In genomic region chr15:60721232-60721576, GRCh38 we compare ENCODE assay signal across 14 cellular contexts.
DNase-seq lines count a peak whose midpoint lies in the region; ATAC-seq, FAIRE-seq and TF ChIP-seq lines count a peak whose summit lies in the region.
"Had no signal": no experiment of that assay in that cellular context is flagged by ENCODE, and none has a peak within 500 bp of the region (broad histone marks: within the 10 kb centered on the region; RNA-seq: fewer than 3 reads in every experiment).

No MANE protein-coding gene starts in this region.

- FAIRE-seq in kidney (lab: Jason Lieb, UNC), result no peak
- FAIRE-seq: A204.1, H1 had no signal

- peak overlapping the region; percentile 95 for H3K27ac Mint-ChIP-seq in activated CD4-positive, alpha-beta T cell treated with anti-CD3 and anti-CD28 coated beads for 36 hours
- peak overlapping the region; percentile 73 for H3K27ac Mint-ChIP-seq in activated CD4-positive, alpha-beta memory T cell treated with anti-CD3 and anti-CD28 coated beads, Interleukin-2, amount 10 ng/mL, durations not matched to agents 7 days and 5 days
- peak overlapping the region; percentile 56 to 89 (median 84) for H3K27ac Mint-ChIP-seq in naive thymus-derived CD8-positive, alpha-beta T cell

- DNase-seq in activated CD4-positive, alpha-beta T cell treated with anti-CD3 and anti-CD28 coated beads for 36 hours, result no peak
- no peak for DNase-seq in activated CD4-positive, alpha-beta T cell treated with anti-CD3 and anti-CD28 coated beads for 48 hours
- DNase-seq in activated CD4-positive, alpha-beta memory T cell treated with anti-CD3 and anti-CD28 coated beads, Interleukin-2, amount 10 ng/mL, durations not matched to agents 7 days and 5 days, result no peak
- DNase-seq in naive thymus-derived CD8-positive, alpha-beta T cell, result peak in 1 of 10 donors; percentile 9
- DNase-seq in dorsolateral prefrontal cortex (no peak), kidney (no peak), cardiac septum (ENCODE audit: low spot score) (no peak)
- DNase-seq: amygdala, DND-41, lower lobe of right lung, ovary had no signal

- H3K4me3 Mint-ChIP-seq in activated CD4-positive, alpha-beta T cell treated with anti-CD3 and anti-CD28 coated beads for 36 hours, result peak overlapping the region; percentile 43
- peak overlapping the region; percentile 12 for H3K4me3 Mint-ChIP-seq in activated CD4-positive, alpha-beta memory T cell treated with anti-CD3 and anti-CD28 coated beads, Interleukin-2, amount 10 ng/mL, durations not matched to agents 7 days and 5 days
- peak overlapping the region; percentile 72 to 86 (median 79) for H3K4me3 Mint-ChIP-seq in naive thymus-derived CD8-positive, alpha-beta T cell

- H3K36me3 ChIP-seq in kidney (ENCODE audit: control insufficient read depth in 1 of 2, insufficient read depth in 2 of 2, low read length in 2 of 2), result no peaks in the 10 kb centered on the region
- H3K36me3 ChIP-seq: lower lobe of right lung, ovary had no signal

- no peaks in the 10 kb centered on the region for H3K9me3 Mint-ChIP-seq in activated CD4-positive, alpha-beta T cell treated with anti-CD3 and anti-CD28 coated beads for 36 hours (ENCODE audit: low read depth)
- no peaks in the 10 kb centered on the region for H3K9me3 Mint-ChIP-seq in activated CD4-positive, alpha-beta memory T cell treated with anti-CD3 and anti-CD28 coated beads, Interleukin-2, amount 10 ng/mL, durations not matched to agents 7 days and 5 days
- H3K9me3 Mint-ChIP-seq in naive thymus-derived CD8-positive, alpha-beta T cell, result no peaks in the 10 kb centered on the region

- H3K4me1 Mint-ChIP-seq in activated CD4-positive, alpha-beta T cell treated with anti-CD3 and anti-CD28 coated beads for 36 hours, result peaks cover 61% of the 10 kb centered on the region
- H3K4me1 Mint-ChIP-seq in activated CD4-positive, alpha-beta memory T cell treated with anti-CD3 and anti-CD28 coated beads, Interleukin-2, amount 10 ng/mL, durations not matched to agents 7 days and 5 days, result peaks cover 43% of the 10 kb centered on the region
- H3K4me1 Mint-ChIP-seq in naive thymus-derived CD8-positive, alpha-beta T cell, result peaks cover 19 to 46% (median 40%) of the 10 kb centered on the region in 4 donors

- intact Hi-C loops in activated CD4-positive, alpha-beta T cell treated with anti-CD3 and anti-CD28 coated beads for 36 hours (cut with DNase I, micrococcal nuclease), result loop anchor here (1.0 to 5.0 kb wide), 20 partner anchors 9 to 332 kb away; no protein-coding TSS in a partner anchor
- intact Hi-C loops in dorsolateral prefrontal cortex (cut with DNase I), result no loop called here
- intact Hi-C loops in kidney (cut with DNase I), result no loop called here
- intact Hi-C loops in cardiac septum (cut with DNase I), result no loop called here

- H3K27me3 ChIP-seq in dorsolateral prefrontal cortex, result no peaks in the 10 kb centered on the region
- H3K27me3 ChIP-seq: ovary had no signal

- CTCF ChIA-PET in activated CD4-positive, alpha-beta T cell treated with anti-CD3 and anti-CD28 coated beads for 36 hours (lab: Charles Lee), result interaction anchor here (0.6 to 2.8 kb wide), 21 partner anchors 9 to 954 kb away, joined by 3 to 15 read pairs (median 4); no protein-coding TSS in a partner anchor
- CTCF ChIA-PET in activated CD4-positive, alpha-beta memory T cell treated with anti-CD3 and anti-CD28 coated beads, Interleukin-2, amount 10 ng/mL, durations not matched to agents 7 days and 5 days (lab: Charles Lee), result interaction anchor here (0.8 to 2.6 kb wide), 6 partner anchors 21 to 211 kb away, joined by 3 to 7 read pairs (median 4); no protein-coding TSS in a partner anchor

- no peak overlapping the region for H3K9ac ChIP-seq in kidney (ENCODE audit: low read length in 2 of 2)

- H3K4me3 ChIP-seq in dorsolateral prefrontal cortex, result no peak overlapping the region
- H3K4me3 ChIP-seq in kidney (ENCODE audit: low read length in 2 of 2), result no peak overlapping the region
- H3K4me3 ChIP-seq: lower lobe of right lung, ovary had no signal

- H3K27ac ChIP-seq in dorsolateral prefrontal cortex (no peak overlapping the region), kidney (ENCODE audit: low read depth in 2 of 2, low read length in 2 of 2) (no peak overlapping the region)
- H3K27ac ChIP-seq: lower lobe of right lung, ovary had no signal

- no peak for ATAC-seq in activated CD4-positive, alpha-beta T cell treated with anti-CD3 and anti-CD28 coated beads for 36 hours
- peak; percentile 17 for ATAC-seq in HG02588 (IDR thresholded peaks at IDR 0.05; ENCODE audit: unreplicated experiment)
- ATAC-seq in naive thymus-derived CD8-positive, alpha-beta T cell, result peak; percentile 39 to 58

- no peak for TF ChIP-seq CTCF in dorsolateral prefrontal cortex (IDR thresholded peaks at IDR 0.05 in 54 of 56, conservative IDR thresholded peaks at IDR 0.05 in 2 of 56; ENCODE audit: low read depth in 1 of 56, partially characterized antibody in 56 of 56)
- no peak for TF ChIP-seq CTCF in kidney (IDR thresholded peaks at IDR 0.05; ENCODE audit: borderline replicate concordance, extremely low read depth, insufficient read depth)

- H3K36me3 Mint-ChIP-seq in activated CD4-positive, alpha-beta T cell treated with anti-CD3 and anti-CD28 coated beads for 36 hours (ENCODE audit: low read depth), result peaks cover 4% of the 10 kb centered on the region
- H3K36me3 Mint-ChIP-seq in activated CD4-positive, alpha-beta memory T cell treated with anti-CD3 and anti-CD28 coated beads, Interleukin-2, amount 10 ng/mL, durations not matched to agents 7 days and 5 days (ENCODE audit: low read depth), result peaks cover 4% of the 10 kb centered on the region
- H3K36me3 Mint-ChIP-seq in naive thymus-derived CD8-positive, alpha-beta T cell, result peaks cover 0 to 1% (median 0%) of the 10 kb centered on the region in 3 donors

- POLR2A ChIA-PET in activated CD4-positive, alpha-beta T cell treated with anti-CD3 and anti-CD28 coated beads for 36 hours (lab: Charles Lee), result interaction anchor here (0.7 to 2.2 kb wide), 8 partner anchors 16 to 141 kb away, joined by 3 to 11 read pairs (median 6); no protein-coding TSS in a partner anchor
- POLR2A ChIA-PET in activated CD4-positive, alpha-beta memory T cell treated with anti-CD3 and anti-CD28 coated beads, Interleukin-2, amount 10 ng/mL, durations not matched to agents 7 days and 5 days (lab: Charles Lee), result interaction anchor here (0.7 to 3.7 kb wide), 10 partner anchors 11 to 244 kb away, joined by 3 to 40 read pairs (median 4); partner anchors contain the start of gene ICE2
- POLR2A ChIA-PET in naive thymus-derived CD8-positive, alpha-beta T cell (lab: Charles Lee), result interaction anchor here (0.8 to 1.0 kb wide), 2 partner anchors 123 to 162 kb away, joined by 3 to 5 read pairs; no protein-coding TSS in a partner anchor

- H3K27me3 Mint-ChIP-seq in activated CD4-positive, alpha-beta T cell treated with anti-CD3 and anti-CD28 coated beads for 36 hours, result no peaks in the 10 kb centered on the region
- H3K27me3 Mint-ChIP-seq in activated CD4-positive, alpha-beta memory T cell treated with anti-CD3 and anti-CD28 coated beads, Interleukin-2, amount 10 ng/mL, durations not matched to agents 7 days and 5 days, result peaks cover 2% of the 10 kb centered on the region
- no peaks in the 10 kb centered on the region for H3K27me3 Mint-ChIP-seq in naive thymus-derived CD8-positive, alpha-beta T cell

- peaks cover 3 to 5% of the 10 kb centered on the region in 2 donors for H3K4me1 ChIP-seq in kidney (ENCODE audit: control insufficient read depth in 1 of 2, insufficient read depth in 1 of 2, low read depth in 1 of 2, low read length in 2 of 2)
- H3K4me1 ChIP-seq: lower lobe of right lung had no signal

- H3K9me3 ChIP-seq in kidney (ENCODE audit: control insufficient read depth in 1 of 2, low read length in 2 of 2), result no peaks in the 10 kb centered on the region
- H3K9me3 ChIP-seq: lower lobe of right lung, ovary had no signal

Comparison
In these comparisons a context has a peak if more than half of its experiments do, and no peak if none do; other contexts are left out.
1. H3K4me3 Mint-ChIP-seq: peak in every context shown above with its lines; median percentile 79 in naive thymus-derived CD8-positive, alpha-beta T cell; 43 in activated CD4-positive, alpha-beta T cell treated with anti-CD3 and anti-CD28 coated beads for 36 hours; 12 in activated CD4-positive, alpha-beta memory T cell treated with anti-CD3 and anti-CD28 coated beads, Interleukin-2, amount 10 ng/mL, durations not matched to agents 7 days and 5 days.
2. intact Hi-C loops: an anchor here in activated CD4-positive, alpha-beta T cell treated with anti-CD3 and anti-CD28 coated beads for 36 hours (1.0 to 5.0 kb wide); none called in dorsolateral prefrontal cortex, kidney and cardiac septum.